Comparison of ENCODE assay signal across 8 cellular contexts in the genomic region with DNA sequence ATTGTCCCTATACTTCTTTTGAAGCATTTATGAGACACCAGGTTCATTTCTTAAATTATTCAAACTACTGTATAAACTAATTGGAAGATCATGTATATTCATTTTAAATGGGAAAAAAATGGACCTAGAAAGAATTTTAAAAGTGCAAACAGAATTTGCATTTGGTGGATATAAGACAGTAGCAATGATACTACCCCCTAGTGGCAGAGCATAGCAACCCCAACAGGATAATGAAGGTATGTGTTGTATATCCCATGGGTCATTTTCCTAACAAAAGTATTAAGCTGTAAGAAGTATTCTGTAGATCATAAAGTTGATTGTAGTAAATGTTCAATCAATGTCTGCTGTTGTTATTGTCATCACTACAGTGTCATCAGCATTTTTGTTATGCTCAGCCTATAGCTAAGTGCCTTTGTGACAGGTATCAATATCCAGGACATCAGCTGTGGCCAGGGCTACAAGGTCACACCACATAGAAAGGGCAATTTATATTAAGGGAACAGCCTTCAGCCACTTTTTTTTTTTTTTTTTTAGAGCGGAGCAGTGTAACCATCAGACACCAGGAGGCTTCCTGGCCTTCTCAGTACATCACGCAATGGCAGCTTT.
DNase-seq lines count a peak whose midpoint lies in the region; ATAC-seq and TF ChIP-seq lines count a peak whose summit lies in the region.

No MANE protein-coding gene starts in this region.

- H3K4me3 ChIP-seq in HL-60 (replicated peaks; ENCODE audit: insufficient read depth, low read length) (no peak overlapping the region), choroid plexus epithelial cell (ENCODE audit: low read depth, low read length) (no peak overlapping the region), mesenchymal stem cell (ENCODE audit: insufficient read depth in 1 of 2, low read depth in 1 of 2, low read length in 2 of 2) (no peak overlapping the region)

- H3K4me2 ChIP-seq in mesenchymal stem cell (ENCODE audit: low read length, poor library complexity, severe bottlenecking): no peak overlapping the region

- H3K36me3 ChIP-seq in mesenchymal stem cell (ENCODE audit: control insufficient read depth in 1 of 2, insufficient read depth in 2 of 2, low read depth in 1 of 2, low read length in 2 of 2): no peaks in the 10 kb centered on the region

- TF ChIP-seq CTCF in HL-60 (IDR thresholded peaks at IDR 0.05; ENCODE audit: insufficient read depth, low read length) (peak; percentile 76), choroid plexus epithelial cell (conservative IDR thresholded peaks at IDR 0.05; ENCODE audit: low read depth, low read length) (peak; percentile 80), omental fat pad (IDR thresholded peaks at IDR 0.05) (no peak)

- H3K27ac ChIP-seq in HL-60 (replicated peaks) (no peak overlapping the region), mesenchymal stem cell (ENCODE audit: low read length, poor library complexity, severe bottlenecking) (no peak overlapping the region)

- no peaks in the 10 kb centered on the region for H3K9me3 ChIP-seq in mesenchymal stem cell (ENCODE audit: control insufficient read depth, low read length)

- no peak overlapping the region for H2BK5ac ChIP-seq in mesenchymal stem cell (ENCODE audit: low read depth, low read length, poor library complexity, severe bottlenecking)

- no peak overlapping the region for H2AFZ ChIP-seq in mesenchymal stem cell (ENCODE audit: low read depth, low read length)

- no peak overlapping the region for H4K8ac ChIP-seq in mesenchymal stem cell (ENCODE audit: low read length)

- H2BK120ac ChIP-seq in mesenchymal stem cell (ENCODE audit: low read depth, low read length): no peak overlapping the region

- no peak overlapping the region for H3K9ac ChIP-seq in mesenchymal stem cell (ENCODE audit: low read length)

- no peak overlapping the region for H3K23ac ChIP-seq in mesenchymal stem cell (ENCODE audit: low read length in 2 of 2)

- WGBS in mesenchymal stem cell: 55% methylated on average over 2 of the region's 2 CpGs

- no peak overlapping the region for H3K14ac ChIP-seq in mesenchymal stem cell (ENCODE audit: low read length in 2 of 2)

- no peak overlapping the region for H2BK15ac ChIP-seq in mesenchymal stem cell (ENCODE audit: low read depth, poor library complexity, severe bottlenecking)

- H2BK12ac ChIP-seq in mesenchymal stem cell (ENCODE audit: low read length in 2 of 2): no peak overlapping the region

- H3K27me3 ChIP-seq in HL-60 (ENCODE audit: insufficient read depth, poor library complexity, severe bottlenecking) (no peaks in the 10 kb centered on the region), mesenchymal stem cell (ENCODE audit: control insufficient read depth in 1 of 2, insufficient read depth in 1 of 2, low read length in 2 of 2) (peaks cover 7 to 44% of the 10 kb centered on the region in 2 experiments)

- no peak overlapping the region for H4K91ac ChIP-seq in mesenchymal stem cell (ENCODE audit: low read length)

- H2AK5ac ChIP-seq in mesenchymal stem cell (ENCODE audit: low read length, severe bottlenecking): no peak overlapping the region

- H3K79me1 ChIP-seq in mesenchymal stem cell (replicated peaks; ENCODE audit: low read length, poor library complexity, severe bottlenecking): no peaks in the 10 kb centered on the region

- H3K18ac ChIP-seq in mesenchymal stem cell (ENCODE audit: low read depth in 1 of 2, low read length in 2 of 2): no peak overlapping the region

- no peak for ATAC-seq in omental fat pad (ENCODE audit: low FRiP score)

- DNase-seq in NCI-H510A treated with DMSO at 0.1 percent for 48 hours (lab: John Stamatoyannopoulos, UW) (peak; percentile 19), NCI-H510A (lab: John Stamatoyannopoulos, UW) (no peak), HL-60 (ENCODE audit: low read depth in 1 of 2, low spot score in 1 of 2) (peak in 1 of 2 experiments; percentile 20), SHP77 (lab: John Stamatoyannopoulos, UW) (peak; percentile 4 to 20), choroid plexus epithelial cell (ENCODE audit: low read depth) (peak; percentile 81), mesenchymal stem cell (peak; percentile 49), omental fat pad (ENCODE audit: low spot score) (no peak), OCI-M2 (lab: John Stamatoyannopoulos, UW; ENCODE audit: unreplicated experiment) (no peak)

- no peaks in the 10 kb centered on the region for H3K4me1 ChIP-seq in mesenchymal stem cell (ENCODE audit: control insufficient read depth, insufficient read depth, low read depth, low read length)

- no peak overlapping the region for H3K4ac ChIP-seq in mesenchymal stem cell (ENCODE audit: low read depth in 1 of 2, low read length in 2 of 2)

Comparison
In these comparisons a context has a peak if more than half of its experiments do, and no peak if none do; other contexts are left out.
1. DNase-seq: peak in NCI-H510A treated with DMSO at 0.1 percent for 48 hours (single experiment), SHP77 (2 of 2), choroid plexus epithelial cell (single experiment) and mesenchymal stem cell (single experiment); none in NCI-H510A (single experiment), omental fat pad (single experiment) and OCI-M2 (single experiment).
2. CTCF ChIP-seq: peak in HL-60 (single experiment) and choroid plexus epithelial cell (single experiment); none in omental fat pad (0 of 3).